19 cellular contexts compared by ENCODE assay signal in genomic region chr2:232980683-232981082, GRCh38. TPM values are rescaled to one million over a fixed set of nuclear protein-coding genes. Genes with fewer than 3 reads are reported as not detected.
DNase-seq lines count a peak whose midpoint lies in the region; ATAC-seq, FAIRE-seq and TF ChIP-seq lines count a peak whose summit lies in the region.
"Had no signal": no experiment of that assay in that cellular context is flagged by ENCODE, and none has a peak within 500 bp of the region (broad histone marks: within the 10 kb centered on the region; RNA-seq: fewer than 3 reads in every experiment).

No MANE protein-coding gene starts in this region.

- TF ChIP-seq EP300 in SK-N-SH (IDR thresholded peaks at IDR 0.05; ENCODE audit: borderline replicate concordance in 1 of 2, low read depth in 1 of 2, low read length in 1 of 2) (no peak), transverse colon (IDR thresholded peaks at IDR 0.05; ENCODE audit: low read depth) (no peak)

- H3K27me3 Mint-ChIP-seq in astrocyte (ENCODE audit: low read depth, unreplicated experiment) = peaks cover 15% of the 10 kb centered on the region

- H2AFZ ChIP-seq in SK-N-SH (ENCODE audit: low read depth) = no peak overlapping the region
- H2AFZ ChIP-seq in astrocyte (ENCODE audit: low read depth, low read length) = no peak overlapping the region

- 0 out of 2 replicates have a peak overlapping the region, but pooled peaks have one; percentile 3 for H3K4me2 ChIP-seq in SK-N-SH
- H3K4me2 ChIP-seq in astrocyte (ENCODE audit: low read length) = peak overlapping the region; percentile 68

- no peaks in the 10 kb centered on the region for H3K9me2 ChIP-seq in SK-N-SH

- H3K4me1 ChIP-seq in SK-N-SH (ENCODE audit: control insufficient read depth in 1 of 2, insufficient read depth in 2 of 2, low read depth in 1 of 2, low read length in 1 of 2) (peaks cover 0 to 13% of the 10 kb centered on the region in 2 experiments; a peak in 1 of 4 replicates), astrocyte (ENCODE audit: insufficient read depth, low read length) (peaks cover 14% of the 10 kb centered on the region), transverse colon (peaks cover 10 to 28% (median 19%) of the 10 kb centered on the region in 4 donors)

- no peaks in the 10 kb centered on the region for H3K27me3 ChIP-seq in SK-N-SH (ENCODE audit: insufficient read depth)
- no peaks in the 10 kb centered on the region for H3K27me3 ChIP-seq in astrocyte (ENCODE audit: insufficient read depth, low read length)
- H3K27me3 ChIP-seq in transverse colon = peaks cover 5% of the 10 kb centered on the region

- H3K27ac Mint-ChIP-seq in astrocyte (ENCODE audit: unreplicated experiment) = no peak overlapping the region
- H3K27ac Mint-ChIP-seq: activated CD4-positive, alpha-beta T cell treated with anti-CD3 and anti-CD28 coated beads for 36 hours had no signal

- H3K27ac ChIP-seq in SK-N-SH (ENCODE audit: low read depth in 2 of 2, low read length in 1 of 2) (no peak overlapping the region), astrocyte (ENCODE audit: low read depth, low read length) (no peak overlapping the region), transverse colon (peak overlapping the region; percentile 65 to 80 (median 76))
- H3K27ac ChIP-seq: 22Rv1, HL-60 had no signal

- in situ Hi-C loops in transverse colon (cut with MboI; ENCODE audit: low pct_ligation_motif_present in 1 of 4, low pct_unique_long_range_greater_than_20kb in 1 of 4, low sequenced_read_pairs in 3 of 4) = no loop called here

- H3F3A ChIP-seq in SK-N-SH (replicated peaks; ENCODE audit: insufficient read depth) = no peaks in the 10 kb centered on the region

- H3K79me2 ChIP-seq in SK-N-SH (ENCODE audit: insufficient read depth) (no peaks in the 10 kb centered on the region), astrocyte (ENCODE audit: insufficient read depth, low read length) (no peaks in the 10 kb centered on the region)

- WGBS in SK-N-SH (ENCODE audit: low lambda C conversion rate) = 81% methylated on average over 7 of the region's 7 CpGs
- WGBS in transverse colon (ENCODE audit: low coverage in 1 of 2), 2 donors = 63 to 92% methylated on average over 2 to 7 of the region's 7 CpGs

- no peaks in the 10 kb centered on the region for H3K9me3 Mint-ChIP-seq in astrocyte (ENCODE audit: unreplicated experiment)

- ATAC-seq in SK-N-SH treated with all-trans-retinoic acid at 6 μM for 48 hours = no peak
- no peak for ATAC-seq in HG02571 (IDR thresholded peaks at IDR 0.05; ENCODE audit: unreplicated experiment)
- ATAC-seq: activated CD4-positive, alpha-beta T cell treated with anti-CD3 and anti-CD28 coated beads for 36 hours had no signal

- no peak for FAIRE-seq in astrocyte (lab: Jason Lieb, UNC)
- FAIRE-seq: GM12892 had no signal

- no peaks in the 10 kb centered on the region for H3K9me3 ChIP-seq in SK-N-SH
- H3K9me3 ChIP-seq in astrocyte (ENCODE audit: insufficient read depth, low read depth, low read length) = no peaks in the 10 kb centered on the region
- no peaks in the 10 kb centered on the region for H3K9me3 ChIP-seq in transverse colon

- CTCF ChIA-PET in SK-N-SH (lab: Yijun Ruan, JAX) = interaction anchor here (2.0 to 2.9 kb wide), 2 partner anchors 48 to 73 kb away, joined by 4 to 11 read pairs; no protein-coding TSS in a partner anchor

- TF ChIP-seq RAD21 in SK-N-SH (IDR thresholded peaks at IDR 0.05; ENCODE audit: low read length) = no peak

- intact Hi-C loops in transverse colon (cut with DNase I; ENCODE audit: low total_unique reads) = no loop called here

- DNase-seq in SK-N-SH = no peak
- DNase-seq in astrocyte (ENCODE audit: low read depth) = no peak
- peak; percentile 75 for DNase-seq in islet precursor cell
- DNase-seq in transverse colon = no peak
- no peak for DNase-seq in T-helper 9 cell
- DNase-seq in MV-4-11 (lab: John Stamatoyannopoulos, UW) = no peak
- DNase-seq: activated CD4-positive, alpha-beta T cell treated with anti-CD3 and anti-CD28 coated beads for 36 hours; activated T-cell treated with anti-CD3 and anti-CD28 coated beads, Interleukin-2, amount 50 U/mL, for 48 hours; Karpas-422; NCI-H187; OCI-M1; stimulated activated CD4-positive, alpha-beta T cell treated with anti-CD3 and anti-CD28 coated beads, Interleukin-15, amount 100 ng/mL, for 24 hours had no signal

- no peak for TF ChIP-seq POLR2A in transverse colon (IDR thresholded peaks at IDR 0.05)

- H4K20me1 ChIP-seq in SK-N-SH (ENCODE audit: insufficient read depth) (no peaks in the 10 kb centered on the region), astrocyte (ENCODE audit: insufficient read depth, low read length) (no peaks in the 10 kb centered on the region)

- TF ChIP-seq CTCF in SK-N-SH (IDR thresholded peaks at IDR 0.05) = no peak
- TF ChIP-seq CTCF in astrocyte (IDR thresholded peaks at IDR 0.05; ENCODE audit: insufficient read depth, low read depth, low read length) = no peak
- no peak for TF ChIP-seq CTCF in transverse colon (IDR thresholded peaks at IDR 0.05)

- POLR2A ChIA-PET in SK-N-SH (lab: Yijun Ruan, JAX) = no interaction called here

- H3K9ac ChIP-seq in SK-N-SH = no peak overlapping the region
- H3K9ac ChIP-seq in astrocyte (ENCODE audit: low read length) = no peak overlapping the region

- H3K36me3 Mint-ChIP-seq in astrocyte (ENCODE audit: low read depth, unreplicated experiment) = no peaks in the 10 kb centered on the region
- H3K36me3 Mint-ChIP-seq: CD4-positive, CD25-positive, alpha-beta regulatory T cell had no signal

- H3K36me3 ChIP-seq in SK-N-SH (replicated peaks in 1 of 2; ENCODE audit: control insufficient read depth in 1 of 2, insufficient read depth in 2 of 2, low read length in 1 of 2) (no peaks in the 10 kb centered on the region), astrocyte (ENCODE audit: insufficient read depth, low read length) (no peaks in the 10 kb centered on the region), transverse colon (no peaks in the 10 kb centered on the region)

- H3K4me3 ChIP-seq in SK-N-SH (ENCODE audit: low read depth in 2 of 2, low read length in 1 of 2) (no peak overlapping the region), astrocyte (ENCODE audit: insufficient read depth, low read depth, low read length) (no peak overlapping the region), transverse colon (no peak overlapping the region)

- peaks cover 7% of the 10 kb centered on the region for H3K4me1 Mint-ChIP-seq in astrocyte (ENCODE audit: low read depth, unreplicated experiment)
- H3K4me1 Mint-ChIP-seq: activated CD4-positive, alpha-beta T cell treated with anti-CD3 and anti-CD28 coated beads for 36 hours; CD4-positive, CD25-positive, alpha-beta regulatory T cell had no signal

- no peak overlapping the region for H3K4me3 Mint-ChIP-seq in astrocyte (ENCODE audit: unreplicated experiment)
- H3K4me3 Mint-ChIP-seq: activated CD4-positive, alpha-beta T cell treated with anti-CD3 and anti-CD28 coated beads for 36 hours; CD4-positive, CD25-positive, alpha-beta regulatory T cell had no signal

TF ChIP-seq in SK-N-SH, 30 proteins besides CTCF, POLR2A, EP300 and RAD21:
- TF ChIP-seq FOXM1 (IDR thresholded peaks at IDR 0.05; ENCODE audit: low read depth) = no peak
- no peak for TF ChIP-seq EZH2phosphoT487 (IDR thresholded peaks at IDR 0.05; ENCODE audit: borderline replicate concordance, low read depth)
- no peak for TF ChIP-seq FOXJ3 (CRISPR knock-in tag; IDR thresholded peaks at IDR 0.05)
TF ChIP-seq in SK-N-SH: peak in this region for 0.

TF ChIP-seq in SK-N-SH treated with all-trans-retinoic acid at 6 μM for 48 hours, 23 proteins besides CTCF, POLR2A, EP300 and RAD21:
- no peak for TF ChIP-seq TSHZ2 (CRISPR knock-in tag; IDR thresholded peaks at IDR 0.05)
- no peak for TF ChIP-seq RARB (CRISPR knock-in tag; IDR thresholded peaks at IDR 0.05)
- TF ChIP-seq CSDC2 (CRISPR knock-in tag; IDR thresholded peaks at IDR 0.05) = no peak
- no peak for TF ChIP-seq GLIS3 (CRISPR knock-in tag; IDR thresholded peaks at IDR 0.05)
- TF ChIP-seq ISL1 (CRISPR knock-in tag; IDR thresholded peaks at IDR 0.05) = no peak
- TF ChIP-seq ZNF8 (CRISPR knock-in tag; IDR thresholded peaks at IDR 0.05) = no peak
- no peak for TF ChIP-seq BACH2 (CRISPR knock-in tag; IDR thresholded peaks at IDR 0.05; ENCODE audit: borderline replicate concordance)
- TF ChIP-seq ESRRG (CRISPR knock-in tag; IDR thresholded peaks at IDR 0.05) = no peak
TF ChIP-seq in SK-N-SH treated with all-trans-retinoic acid at 6 μM for 48 hours: peak in this region for 0.

RNA-seq across cellular contexts. Expression of gene NGEF, which starts 32.4 kb away (rescaled TPM):
- polyA plus RNA-seq in SK-N-SH (2012; rRNA removed) = 1.2 and 1.4 TPM in 2 replicates
- polyA plus RNA-seq in SK-N-SH (2012; cell fraction: cytosol; rRNA removed) = 0.22 and 0.79 TPM in 2 replicates
- polyA plus RNA-seq in SK-N-SH (2012; cell fraction: nucleus; rRNA removed) = 1.4 and 1.5 TPM in 2 replicates
- total RNA-seq in astrocyte (0.16 and 0.22 TPM in 2 replicates), transverse colon (100 to 1,000 TPM in 1 of 4 donors, 10 to 100 TPM in 3; 46.1 to 105 (median 68.8) TPM)
- total RNA-seq: CD4-positive, CD25-positive, alpha-beta regulatory T cell had no signal

RNA-seq across cellular contexts. Expression of gene NEU2, which starts 51.8 kb away (rescaled TPM):
- polyA plus RNA-seq in SK-N-SH (2012; rRNA removed) = not detected in 2 replicates
- polyA plus RNA-seq in SK-N-SH (2012; cell fraction: cytosol; rRNA removed) = not detected in 2 replicates
- polyA plus RNA-seq in SK-N-SH (2012; cell fraction: nucleus; rRNA removed) = not detected in 2 replicates
- total RNA-seq in astrocyte (not detected in 2 replicates), transverse colon (under 1 TPM in 1 of 4 donors, not detected in 3; 0.41 TPM)
- total RNA-seq: activated CD4-positive, alpha-beta T cell treated with anti-CD3 and anti-CD28 coated beads for 36 hours; cardiac septum; CD4-positive, CD25-positive, alpha-beta regulatory T cell had no signal
- polyA plus RNA-seq: CD4-positive, CD25-positive, alpha-beta regulatory T cell had no signal

Comparison
In these comparisons a context has a peak if more than half of its experiments do, and no peak if none do; other contexts are left out.
1. H3K27ac ChIP-seq: peak in transverse colon (4 of 4); none in SK-N-SH (0 of 2) and astrocyte (single experiment).
2. RNA of gene NGEF, which starts 32.4 kb away (total RNA-seq): 46.1 to 105 TPM in transverse colon; 0.16 to 0.22 TPM in astrocyte; every median in the first group is over 10 times any median in the second.